1 cellular context compared by ENCODE assay signal in the genomic region with DNA sequence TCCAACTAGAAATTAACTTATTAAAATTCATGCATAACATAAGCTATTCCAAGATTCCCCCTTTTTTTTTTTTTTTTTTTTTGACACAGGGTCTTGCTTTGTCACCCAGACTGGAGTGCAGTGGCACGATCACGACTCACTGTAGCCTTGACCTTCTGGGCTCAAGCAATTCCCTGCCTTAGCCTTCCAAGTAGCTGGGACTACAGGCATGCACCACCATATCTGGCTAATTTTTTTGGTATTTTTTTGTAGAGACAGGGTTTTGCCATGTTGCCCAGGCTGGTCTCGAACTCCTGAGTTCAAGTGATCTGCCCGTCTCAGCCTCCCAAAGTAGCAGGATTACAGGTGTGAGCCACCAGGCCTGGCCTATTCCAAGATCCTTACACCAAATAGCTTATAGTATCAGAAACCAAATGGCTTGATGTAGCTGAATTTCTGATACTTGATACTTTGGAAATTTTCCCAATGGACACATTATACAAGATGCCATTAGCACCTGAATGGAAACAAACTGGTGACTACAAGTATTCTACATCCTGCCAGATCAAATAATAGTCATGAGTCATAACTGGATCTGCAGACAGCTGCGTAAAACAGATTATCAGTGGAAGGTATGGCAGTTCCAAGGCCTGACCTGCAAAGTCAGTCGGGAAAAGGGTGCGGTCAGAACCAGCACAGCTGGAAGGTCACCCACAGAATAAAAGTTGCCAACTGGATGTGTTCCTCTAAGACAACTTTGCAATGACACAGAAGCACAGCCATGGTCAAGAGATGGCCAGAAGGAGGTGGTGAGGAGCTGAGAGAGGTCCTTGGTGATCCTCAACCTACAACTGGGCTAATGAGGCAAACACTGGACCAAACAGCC.
A peak's percentile ranks its signal among the peaks of the same experiment; 100 is the strongest.
TF ChIP-seq lines count a peak whose summit lies in the region.

No MANE protein-coding gene starts in this region.

TF ChIP-seq in A549, 52 proteins besides CTCF, POLR2A, EP300 and RAD21:
- TF ChIP-seq JUN (IDR thresholded peaks at IDR 0.05): no peak
- TF ChIP-seq CBX2 (IDR thresholded peaks at IDR 0.05; ENCODE audit: borderline replicate concordance, low read depth): no peak
- TF ChIP-seq RNF2 (IDR thresholded peaks at IDR 0.05; ENCODE audit: borderline replicate concordance, low read depth): no peak
- peak; percentile 30; the same call in 1 of the 2 replicates for TF ChIP-seq FOSL2 (IDR thresholded peaks at IDR 0.05)
- TF ChIP-seq FOSL2 (CRISPR knock-in tag; IDR thresholded peaks at IDR 0.05): peak; percentile 86
- TF ChIP-seq, protein P1, sequence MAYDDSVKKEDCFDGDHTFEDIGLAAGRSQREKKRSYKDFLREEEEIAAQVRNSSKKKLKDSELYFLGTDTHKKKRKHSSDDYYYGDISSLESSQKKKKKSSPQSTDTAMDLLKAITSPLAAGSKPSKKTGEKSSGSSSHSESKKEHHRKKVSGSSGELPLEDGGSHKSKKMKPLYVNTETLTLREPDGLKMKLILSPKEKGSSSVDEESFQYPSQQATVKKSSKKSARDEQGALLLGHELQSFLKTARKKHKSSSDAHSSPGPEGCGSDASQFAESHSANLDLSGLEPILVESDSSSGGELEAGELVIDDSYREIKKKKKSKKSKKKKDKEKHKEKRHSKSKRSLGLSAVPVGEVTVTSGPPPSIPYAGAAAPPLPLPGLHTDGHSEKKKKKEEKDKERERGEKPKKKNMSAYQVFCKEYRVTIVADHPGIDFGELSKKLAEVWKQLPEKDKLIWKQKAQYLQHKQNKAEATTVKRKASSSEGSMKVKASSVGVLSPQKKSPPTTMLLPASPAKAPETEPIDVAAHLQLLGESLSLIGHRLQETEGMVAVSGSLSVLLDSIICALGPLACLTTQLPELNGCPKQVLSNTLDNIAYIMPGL (CRISPR knock-in tag; IDR thresholded peaks at IDR 0.05; ENCODE audit: borderline replicate concordance): no peak
- TF ChIP-seq EHMT2 (IDR thresholded peaks at IDR 0.05; ENCODE audit: low read depth): 0 out of 2 replicates have a peak, but pooled peaks have one; percentile 20
- no peak for TF ChIP-seq MAFK (IDR thresholded peaks at IDR 0.05; ENCODE audit: partially characterized antibody)
- no peak for TF ChIP-seq RFX5 (IDR thresholded peaks at IDR 0.05)
- TF ChIP-seq HDAC2 (IDR thresholded peaks at IDR 0.05): no peak
- TF ChIP-seq, protein P2, sequence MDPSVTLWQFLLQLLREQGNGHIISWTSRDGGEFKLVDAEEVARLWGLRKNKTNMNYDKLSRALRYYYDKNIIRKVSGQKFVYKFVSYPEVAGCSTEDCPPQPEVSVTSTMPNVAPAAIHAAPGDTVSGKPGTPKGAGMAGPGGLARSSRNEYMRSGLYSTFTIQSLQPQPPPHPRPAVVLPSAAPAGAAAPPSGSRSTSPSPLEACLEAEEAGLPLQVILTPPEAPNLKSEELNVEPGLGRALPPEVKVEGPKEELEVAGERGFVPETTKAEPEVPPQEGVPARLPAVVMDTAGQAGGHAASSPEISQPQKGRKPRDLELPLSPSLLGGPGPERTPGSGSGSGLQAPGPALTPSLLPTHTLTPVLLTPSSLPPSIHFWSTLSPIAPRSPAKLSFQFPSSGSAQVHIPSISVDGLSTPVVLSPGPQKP (IDR thresholded peaks at IDR 0.05; ENCODE audit: low read depth, low read length): no peak
- no peak for TF ChIP-seq GATA3 (IDR thresholded peaks at IDR 0.05; ENCODE audit: borderline replicate concordance)
- TF ChIP-seq FOXS1 (CRISPR knock-in tag; IDR thresholded peaks at IDR 0.05): no peak
- 0 out of 3 replicates have a peak, but pooled peaks have one; percentile 8 for TF ChIP-seq SMC3 (IDR thresholded peaks at IDR 0.05)
- no peak for TF ChIP-seq HOXB13 (CRISPR knock-in tag; IDR thresholded peaks at IDR 0.05; ENCODE audit: low read depth)
- no peak for TF ChIP-seq ESRRA (IDR thresholded peaks at IDR 0.05; ENCODE audit: borderline replicate concordance, low read length)
- peak; percentile 46; the same call in 1 of the 2 replicates for TF ChIP-seq MAX (IDR thresholded peaks at IDR 0.05)
- TF ChIP-seq HOXA7 (CRISPR knock-in tag; IDR thresholded peaks at IDR 0.05): no peak
- TF ChIP-seq JUNB (IDR thresholded peaks at IDR 0.05): peak; percentile 41; the same call in 1 of the 2 replicates
- TF ChIP-seq PBX3 (IDR thresholded peaks at IDR 0.05): peak; percentile 26; the same call in 1 of the 2 replicates
- no peak for TF ChIP-seq ZNF302 (CRISPR knock-in tag; IDR thresholded peaks at IDR 0.05)
